Comparison of ENCODE assay signal across 8 cellular contexts in genomic region chr6:149990672-149991402, GRCh38. TPM values are rescaled to one million over a fixed set of nuclear protein-coding genes. Genes with fewer than 3 reads are reported as not detected.
DNase-seq lines count a peak whose midpoint lies in the region; ATAC-seq and TF ChIP-seq lines count a peak whose summit lies in the region.

No MANE protein-coding gene starts in this region.

- no peak overlapping the region for H2BK15ac ChIP-seq in mesendoderm (replicated peaks; ENCODE audit: low read depth)

- no peak overlapping the region for H3K9ac ChIP-seq in KMS-11
- H3K9ac ChIP-seq in mesendoderm (ENCODE audit: low read length), result no peak overlapping the region

- peak overlapping the region; percentile 65 for H3K4me3 Mint-ChIP-seq in activated naive CD8-positive, alpha-beta T cell treated with anti-CD3 and anti-CD28 coated beads for 36 hours

- H3K9me3 Mint-ChIP-seq in activated naive CD8-positive, alpha-beta T cell treated with anti-CD3 and anti-CD28 coated beads for 36 hours, result peaks cover 10% of the 10 kb centered on the region

- no peak overlapping the region for H3K56ac ChIP-seq in mesendoderm (ENCODE audit: low read length)

- H3K4me2 ChIP-seq in KMS-11 (peak overlapping the region; percentile 25; the same call in 1 of the 2 replicates), mesendoderm (ENCODE audit: low read length) (peak overlapping the region; percentile 10)

- WGBS in mesendoderm (ENCODE audit: extremely low coverage, insufficient coverage, low lambda C conversion rate), result no CpG with 5 or more reads among the region's 48 CpGs

- no peak overlapping the region for H4K5ac ChIP-seq in mesendoderm (ENCODE audit: low read length)

- no peak overlapping the region for H4K8ac ChIP-seq in mesendoderm (ENCODE audit: low read depth, low read length)

- no peak for ATAC-seq in GM19035 (IDR thresholded peaks at IDR 0.05; ENCODE audit: unreplicated experiment)
- no peak for ATAC-seq in GM19397 (IDR thresholded peaks at IDR 0.05; ENCODE audit: unreplicated experiment)

- H3K4me1 Mint-ChIP-seq in activated naive CD8-positive, alpha-beta T cell treated with anti-CD3 and anti-CD28 coated beads for 36 hours, result peaks cover 24% of the 10 kb centered on the region

- H3K27ac ChIP-seq in KMS-11 (no peak overlapping the region), mesendoderm (ENCODE audit: low read depth, low read length) (no peak overlapping the region)

- H3K18ac ChIP-seq in mesendoderm (ENCODE audit: low read length), result no peak overlapping the region

- DNase-seq in ELR (ENCODE audit: low read depth) (peak; percentile 23), mesendoderm (peak; percentile 57), midbrain (lab: John Stamatoyannopoulos, UW) (no peak), dermis blood vessel endothelial cell (no peak)
- DNase-seq in activated naive CD8-positive, alpha-beta T cell treated with anti-CD3 and anti-CD28 coated beads for 36 hours, result peak; percentile 39

- H3K27ac Mint-ChIP-seq in activated naive CD8-positive, alpha-beta T cell treated with anti-CD3 and anti-CD28 coated beads for 36 hours, result no peak overlapping the region

- H3K4ac ChIP-seq in mesendoderm (ENCODE audit: low read depth, low read length), result no peak overlapping the region

- no peak overlapping the region for H3K23ac ChIP-seq in mesendoderm (ENCODE audit: low read length)

- peaks cover 97% of the 10 kb centered on the region for H3K27me3 Mint-ChIP-seq in activated naive CD8-positive, alpha-beta T cell treated with anti-CD3 and anti-CD28 coated beads for 36 hours

- no peaks in the 10 kb centered on the region for H3K79me1 ChIP-seq in mesendoderm (ENCODE audit: low read length)

- H2AK5ac ChIP-seq in mesendoderm (ENCODE audit: low read length), result no peak overlapping the region

- H4K20me1 ChIP-seq in KMS-11 (ENCODE audit: insufficient read depth), result no peaks in the 10 kb centered on the region

- no peak overlapping the region for H2BK120ac ChIP-seq in mesendoderm (ENCODE audit: low read depth, low read length)

- H3K79me2 ChIP-seq in KMS-11 (ENCODE audit: insufficient read depth, low read depth), result no peaks in the 10 kb centered on the region
- no peaks in the 10 kb centered on the region for H3K79me2 ChIP-seq in mesendoderm (ENCODE audit: control insufficient read depth, insufficient read depth, low read length)

- H2BK5ac ChIP-seq in mesendoderm (ENCODE audit: low read length), result no peak overlapping the region

- H3K4me1 ChIP-seq in KMS-11 (ENCODE audit: low read depth, poor library complexity, severe bottlenecking) (no peaks in the 10 kb centered on the region), mesendoderm (ENCODE audit: control insufficient read depth, low read depth, low read length) (no peaks in the 10 kb centered on the region)

- peaks cover 28% of the 10 kb centered on the region for H3K27me3 ChIP-seq in KMS-11 (ENCODE audit: insufficient read depth, low read depth)
- H3K27me3 ChIP-seq in mesendoderm (ENCODE audit: insufficient read depth, low read length, poor library complexity), result peaks cover 62% of the 10 kb centered on the region

- H3K4me3 ChIP-seq in KMS-11 (IDR thresholded peaks at IDR 0.05; ENCODE audit: insufficient read depth, low read depth, low read length) (no peak overlapping the region), mesendoderm (ENCODE audit: low read length) (no peak overlapping the region)

- no peak overlapping the region; the same call in 1 of the 2 replicates for H2AFZ ChIP-seq in KMS-11 (ENCODE audit: low read depth)

- no peak for TF ChIP-seq CTCF in KMS-11 (conservative IDR thresholded peaks at IDR 0.05; ENCODE audit: low read depth, low read length)

- peaks cover 9% of the 10 kb centered on the region for H3K36me3 Mint-ChIP-seq in activated naive CD8-positive, alpha-beta T cell treated with anti-CD3 and anti-CD28 coated beads for 36 hours

- H3K36me3 ChIP-seq in KMS-11 (ENCODE audit: insufficient read depth) (no peaks in the 10 kb centered on the region), mesendoderm (ENCODE audit: control insufficient read depth, insufficient read depth, low read length) (no peaks in the 10 kb centered on the region)

RNA-seq across cellular contexts. Expression of gene ULBP1, which starts 27.1 kb away (rescaled TPM):
- 1 to 10 TPM; 2.8 to 2.9 TPM for total RNA-seq in activated naive CD8-positive, alpha-beta T cell treated with anti-CD3 and anti-CD28 coated beads for 36 hours
- 1.2 TPM for polyA plus RNA-seq in mesendoderm (2013, experiment 1 of 2)
- 1.2 TPM for polyA plus RNA-seq in mesendoderm (2013, experiment 2 of 2)
- total RNA-seq in dermis blood vessel endothelial cell, result 0.17 and 0.23 TPM in 2 replicates

RNA-seq across cellular contexts. Expression of gene RAET1L, which starts 34.5 kb away (rescaled TPM):
- not detected for total RNA-seq in activated naive CD8-positive, alpha-beta T cell treated with anti-CD3 and anti-CD28 coated beads for 36 hours
- not detected for polyA plus RNA-seq in mesendoderm (2013, experiment 1 of 2)
- polyA plus RNA-seq in mesendoderm (2013, experiment 2 of 2), result not detected
- not detected in 2 replicates for total RNA-seq in dermis blood vessel endothelial cell

RNA-seq across cellular contexts. Expression of gene ULBP2, which starts 49.0 kb away (rescaled TPM):
- under 1 TPM; 0.43 to 0.62 TPM for total RNA-seq in activated naive CD8-positive, alpha-beta T cell treated with anti-CD3 and anti-CD28 coated beads for 36 hours
- 0.14 TPM for polyA plus RNA-seq in mesendoderm (2013, experiment 1 of 2)
- 0.15 TPM for polyA plus RNA-seq in mesendoderm (2013, experiment 2 of 2)
- total RNA-seq in dermis blood vessel endothelial cell, result 2.0 and 3.7 TPM in 2 replicates

Comparison
In these comparisons a context has a peak if more than half of its experiments do, and no peak if none do; other contexts are left out.
1. DNase-seq: peak in ELR (single experiment), activated naive CD8-positive, alpha-beta T cell treated with anti-CD3 and anti-CD28 coated beads for 36 hours (single experiment) and mesendoderm (single experiment); none in midbrain (single experiment) and dermis blood vessel endothelial cell (single experiment).